In genomic region chr22:46070722-46071450, GRCh38 we compare ENCODE assay signal across 8 cellular contexts.
DNase-seq lines count a peak whose midpoint lies in the region; ATAC-seq and TF ChIP-seq lines count a peak whose summit lies in the region.

No MANE protein-coding gene starts in this region.

- H3K4me1 Mint-ChIP-seq in naive B cell = peaks cover 28 to 46% (median 37%) of the 10 kb centered on the region in 3 donors

- H3K4me1 ChIP-seq in tibial nerve = peaks cover 0 to 41% (median 30%) of the 10 kb centered on the region in 4 donors

- no peaks in the 10 kb centered on the region for H3K9me3 ChIP-seq in tibial nerve

- WGBS in tibial nerve, 2 donors = 0% methylated on average over 2 to 14 of the region's 125 CpGs

- H3K36me3 Mint-ChIP-seq in naive B cell = no peaks in the 10 kb centered on the region

- peak overlapping the region in 3 of 6 donors; percentile 19 to 89 (median 78) for H3K27ac Mint-ChIP-seq in naive B cell

- H3K27me3 ChIP-seq in tibial nerve = no peaks in the 10 kb centered on the region

- peak; percentile 39 for ATAC-seq in GM18511 (IDR thresholded peaks at IDR 0.05; ENCODE audit: unreplicated experiment)
- ATAC-seq in naive B cell (ENCODE audit: low read depth in 2 of 2) = peak; percentile 52 to 60

- peak in 1 of 2 donors; percentile 37 for TF ChIP-seq POLR2A in tibial nerve (IDR thresholded peaks at IDR 0.05)

- no peaks in the 10 kb centered on the region for H3K9me3 Mint-ChIP-seq in naive B cell

- H3K27me3 Mint-ChIP-seq in naive B cell = no peaks in the 10 kb centered on the region

- TF ChIP-seq CTCF in fibroblast of pulmonary artery (IDR thresholded peaks at IDR 0.05; ENCODE audit: low read length, missing control alignments) (no peak), tibial nerve (IDR thresholded peaks at IDR 0.05) (no peak)

- DNase-seq in 8988T (peak; percentile 66), NCI-H1105 treated with DMSO at 0.1 percent for 48 hours (lab: John Stamatoyannopoulos, UW) (peak; percentile 81), activated T-cell treated with anti-CD3 and anti-CD28 coated beads for 1 hour (ENCODE audit: low read depth) (peak; percentile 26), fibroblast of pulmonary artery (ENCODE audit: low read depth) (peak; percentile 53), naive B cell (peak; percentile 49), tibial nerve (ENCODE audit: low spot score in 2 of 2) (peak in 1 of 2 donors; percentile 56), hepatic stellate cell (ENCODE audit: low spot score) (no peak)

- peak overlapping the region; percentile 95 to 100 (median 100) for H3K27ac ChIP-seq in tibial nerve

- H3K4me3 Mint-ChIP-seq in naive B cell = peak overlapping the region in 5 of 8 donors; percentile 82 to 92 (median 85)

- H3K4me3 ChIP-seq in fibroblast of pulmonary artery (replicated peaks; ENCODE audit: low read depth, low read length) (peak overlapping the region; percentile 77), tibial nerve (peak overlapping the region; percentile 78 to 95 (median 90))

- no peak for TF ChIP-seq EP300 in tibial nerve (IDR thresholded peaks at IDR 0.05)

- peaks cover 0 to 9% (median 0%) of the 10 kb centered on the region in 3 donors for H3K36me3 ChIP-seq in tibial nerve
